ENCODE assay signal across 8 cellular contexts in the genomic region with DNA sequence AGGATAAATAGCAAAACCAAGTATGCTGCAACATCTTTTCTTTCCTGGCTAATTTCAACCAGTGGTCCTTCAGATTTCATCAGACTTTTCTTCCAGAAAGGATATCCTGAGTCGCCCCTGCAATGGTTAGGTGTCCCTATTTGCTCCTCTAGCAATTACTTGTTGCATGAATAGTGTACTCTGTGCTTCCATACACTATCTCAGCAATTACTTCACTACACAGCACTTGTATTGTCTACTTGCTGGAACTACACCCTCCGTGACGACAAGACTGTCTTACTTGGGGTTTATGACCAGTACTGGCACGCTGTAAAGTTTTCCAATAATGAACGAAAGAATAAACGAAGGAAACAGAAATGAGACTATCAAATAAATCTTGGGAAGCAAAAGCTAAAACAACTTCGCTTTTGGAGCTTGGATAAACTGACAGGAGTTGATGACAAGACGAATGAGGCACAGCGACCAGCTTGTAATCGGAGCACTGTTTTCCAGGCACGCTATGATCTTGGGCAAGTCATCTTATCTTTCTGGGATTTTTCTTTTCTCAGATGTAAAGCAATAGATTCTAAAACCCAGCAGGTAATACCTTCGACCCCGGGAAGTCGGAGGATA. TPM values are rescaled to one million over a fixed set of nuclear protein-coding genes. Genes with fewer than 3 reads are reported as not detected.
DNase-seq lines count a peak whose midpoint lies in the region; ATAC-seq, FAIRE-seq and TF ChIP-seq lines count a peak whose summit lies in the region.
"Not testable (repeated sequence)": the region's sequence is repeated elsewhere in the genome, so short reads cannot be mapped to it uniquely, and the experiment has no call there.

No MANE protein-coding gene starts in this region.

- H3K27me3 Mint-ChIP-seq in activated T-helper 17 cell treated with anti-CD3 and anti-CD28 coated beads, Interleukin-2, amount 50 U/mL, for 72 hours; effector memory CD8-positive, alpha-beta T cell: not testable (repeated sequence)

- not testable (repeated sequence) for TF ChIP-seq CTCF in GM12864 (IDR thresholded peaks at IDR 0.05; ENCODE audit: low read depth, low read length, missing control alignments); OCI-LY1 (IDR thresholded peaks at IDR 0.05; ENCODE audit: low read length); pancreas (IDR thresholded peaks at IDR 0.05); vagina (IDR thresholded peaks at IDR 0.05)

- H3K9ac ChIP-seq in OCI-LY1 (ENCODE audit: low read length), result peak overlapping the region; percentile 97

- peaks cover 33% of the 10 kb centered on the region for H3K79me2 ChIP-seq in OCI-LY1 (ENCODE audit: insufficient read depth, low read length)

- H3K4me3 Mint-ChIP-seq in activated T-helper 17 cell treated with anti-CD3 and anti-CD28 coated beads, Interleukin-2, amount 50 U/mL, for 72 hours, result peak overlapping the region; percentile 99
- peak overlapping the region; percentile 95 to 96 for H3K4me3 Mint-ChIP-seq in effector memory CD8-positive, alpha-beta T cell

- peaks cover 28% of the 10 kb centered on the region for H3K4me1 ChIP-seq in OCI-LY1 (ENCODE audit: insufficient read depth, low read length, severe bottlenecking)
- H3K4me1 ChIP-seq in pancreas, result not testable (repeated sequence)
- peaks cover 24% of the 10 kb centered on the region for H3K4me1 ChIP-seq in vagina

- intact Hi-C loops in pancreas (cut with DNase I); vagina (cut with DNase I): not testable (repeated sequence)

- DNase-seq in GM12864 (ENCODE audit: low read depth); pancreas; vagina (ENCODE audit: extremely low spot score in 2 of 2): not testable (repeated sequence)
- peak in 1 of 3 experiments; percentile 3 for DNase-seq in effector memory CD8-positive, alpha-beta T cell
- peak; percentile 36 for DNase-seq in iris pigment epithelial cell (ENCODE audit: low read depth)

- not testable (repeated sequence) for H3K9me3 Mint-ChIP-seq in activated T-helper 17 cell treated with anti-CD3 and anti-CD28 coated beads, Interleukin-2, amount 50 U/mL, for 72 hours; effector memory CD8-positive, alpha-beta T cell

- peak; percentile 3 for ATAC-seq in HG03103 (IDR thresholded peaks at IDR 0.05; ENCODE audit: low read depth, unreplicated experiment)
- ATAC-seq in activated T-helper 17 cell treated with anti-CD3 and anti-CD28 coated beads, Interleukin-2, amount 50 U/mL, for 72 hours (replicated peaks), result peak; percentile 27
- ATAC-seq in effector memory CD8-positive, alpha-beta T cell (replicated peaks), result peak; percentile 26
- ATAC-seq in pancreas, result peak in 2 of 4 donors; percentile 1 to 15

- H2AFZ ChIP-seq in OCI-LY1 (ENCODE audit: low read length), result peak overlapping the region; percentile 92

- not testable (repeated sequence) for H3K27me3 ChIP-seq in OCI-LY1 (ENCODE audit: insufficient read depth, low read length); pancreas; vagina

- H3K9me2 ChIP-seq in OCI-LY1 (ENCODE audit: low read depth, low read length), result not testable (repeated sequence)

- H3K4me2 ChIP-seq in OCI-LY1 (ENCODE audit: low read length), result peak overlapping the region; percentile 82

- not testable (repeated sequence) for H4K20me1 ChIP-seq in OCI-LY1 (ENCODE audit: insufficient read depth, low read length)

- peaks cover 16% of the 10 kb centered on the region for H3K36me3 Mint-ChIP-seq in activated T-helper 17 cell treated with anti-CD3 and anti-CD28 coated beads, Interleukin-2, amount 50 U/mL, for 72 hours (ENCODE audit: low read depth)
- peaks cover 36% of the 10 kb centered on the region for H3K36me3 Mint-ChIP-seq in effector memory CD8-positive, alpha-beta T cell (ENCODE audit: insufficient read depth)

- peak overlapping the region; percentile 95 for H3K27ac Mint-ChIP-seq in activated T-helper 17 cell treated with anti-CD3 and anti-CD28 coated beads, Interleukin-2, amount 50 U/mL, for 72 hours
- H3K27ac Mint-ChIP-seq in effector memory CD8-positive, alpha-beta T cell, result peak overlapping the region; percentile 95

- H3K27ac ChIP-seq in OCI-LY1 (ENCODE audit: low read depth, low read length, poor library complexity, severe bottlenecking) (peak overlapping the region; percentile 70), pancreas (peak overlapping the region; percentile 23 to 85 (median 63)), vagina (peak overlapping the region; percentile 82)

- TF ChIP-seq POLR2A in vagina (IDR thresholded peaks at IDR 0.05), result not testable (repeated sequence)

- not testable (repeated sequence) for FAIRE-seq in pancreas (lab: Jason Lieb, UNC)

- not testable (repeated sequence) for H3K36me3 ChIP-seq in OCI-LY1 (ENCODE audit: insufficient read depth, low read length); pancreas; vagina

- not testable (repeated sequence) for H3K9me3 ChIP-seq in OCI-LY1 (ENCODE audit: low read length); pancreas; vagina

- 1% methylated on average over 14 of the region's 14 CpGs for WGBS in pancreas, 2 donors

- H3K4me3 ChIP-seq in GM12864 (ENCODE audit: low read depth, low read length) (peak overlapping the region; percentile 82), OCI-LY1 (ENCODE audit: low read depth, low read length, poor library complexity, severe bottlenecking) (peak overlapping the region; percentile 99), pancreas (peak overlapping the region; percentile 50 to 77 (median 71)), vagina (peak overlapping the region; percentile 59 to 75)

- not testable (repeated sequence) for H3K4me1 Mint-ChIP-seq in activated T-helper 17 cell treated with anti-CD3 and anti-CD28 coated beads, Interleukin-2, amount 50 U/mL, for 72 hours
- peaks cover 17 to 22% of the 10 kb centered on the region in 2 donors for H3K4me1 Mint-ChIP-seq in effector memory CD8-positive, alpha-beta T cell (ENCODE audit: low read depth in 2 of 2)

- H3F3A ChIP-seq in OCI-LY1 (ENCODE audit: insufficient read depth, low read length), result not testable (repeated sequence)

RNA-seq across cellular contexts. Expression of gene NEK3, which starts 34.3 kb away (rescaled TPM):
- 1 to 10 TPM; 1.5 to 3.9 TPM for total RNA-seq in activated T-helper 17 cell treated with anti-CD3 and anti-CD28 coated beads, Interleukin-2, amount 50 U/mL, for 72 hours
- total RNA-seq in pancreas (1 to 10 TPM; 6.0 to 8.0 (median 6.9) TPM), vagina (16.5 TPM)
- 10 to 100 TPM; 22.6 to 33.4 TPM for polyA plus RNA-seq in pancreas
